Comparison of ENCODE assay signal across 8 cellular contexts in the genomic region with DNA sequence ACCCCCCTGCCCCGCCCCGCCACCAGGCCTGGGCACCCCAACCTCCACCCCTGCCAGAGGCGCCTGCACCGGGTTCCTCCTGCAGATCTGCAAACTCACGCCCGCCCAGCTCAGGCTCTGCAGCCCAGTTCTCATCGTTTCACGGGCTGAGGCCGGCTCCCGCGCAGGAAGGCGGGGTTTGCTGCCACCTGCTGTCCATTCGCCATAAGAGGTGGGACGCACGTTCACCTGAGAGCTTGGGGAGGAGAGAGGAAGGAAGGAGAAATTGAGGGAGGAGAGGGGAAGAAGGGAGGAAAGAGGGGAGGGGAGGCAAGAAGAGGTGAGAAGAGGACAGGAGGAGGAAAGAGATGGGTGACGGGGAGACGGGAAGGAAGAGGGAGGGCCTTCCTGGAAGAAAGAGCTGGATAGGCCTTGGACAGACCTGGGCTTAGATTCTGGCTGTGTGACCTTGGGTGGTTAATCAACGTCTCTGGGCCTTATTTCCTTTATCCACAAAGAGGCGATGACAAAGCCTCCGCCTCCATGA.
DNase-seq lines count a peak whose midpoint lies in the region; ATAC-seq and TF ChIP-seq lines count a peak whose summit lies in the region.

No MANE protein-coding gene starts in this region.

- no CpG with 5 or more reads among the region's 20 CpGs for WGBS in neuronal stem cell (ENCODE audit: extremely low coverage in 2 of 2, insufficient read length in 2 of 2, insufficient replicate concordance in 1 of 2), 2 donors
- 4 to 5% methylated on average over 7 to 20 of the region's 20 CpGs for WGBS in testis, 2 donors

- no peaks in the 10 kb centered on the region for H3K79me2 ChIP-seq in OCI-LY3 (ENCODE audit: low read length)

- no peak overlapping the region for H3K18ac ChIP-seq in neuronal stem cell (ENCODE audit: low read length)

- H3K27ac ChIP-seq in OCI-LY3 (ENCODE audit: low read length) (no peak overlapping the region), neuronal stem cell (replicated peaks; ENCODE audit: low read length) (no peak overlapping the region), testis (no peak overlapping the region)

- no peaks in the 10 kb centered on the region for H3K79me1 ChIP-seq in neuronal stem cell (ENCODE audit: low read depth, low read length)

- H3K27me3 ChIP-seq in OCI-LY3 (ENCODE audit: low read depth, low read length), result peaks cover 21% of the 10 kb centered on the region
- H3K27me3 ChIP-seq in neuronal stem cell (ENCODE audit: control insufficient read depth in 3 of 3, insufficient read depth in 3 of 3, low read depth in 1 of 3, low read length in 3 of 3), result peaks cover 0 to 46% (median 12%) of the 10 kb centered on the region in 3 experiments
- H3K27me3 ChIP-seq in testis, result no peaks in the 10 kb centered on the region

- peak overlapping the region; percentile 34; the same call in 1 of the 2 replicates for H3K4me2 ChIP-seq in OCI-LY3 (ENCODE audit: low read length)
- H3K4me2 ChIP-seq in neuronal stem cell (ENCODE audit: insufficient read depth, low read length, poor library complexity, severe bottlenecking), result peak overlapping the region; percentile 37

- no peak overlapping the region for H4K91ac ChIP-seq in neuronal stem cell (ENCODE audit: low read depth, low read length, poor library complexity)

- H3K4ac ChIP-seq in neuronal stem cell (ENCODE audit: low read length), result no peak overlapping the region

- H2AFZ ChIP-seq in OCI-LY3 (ENCODE audit: low read depth, low read length) (no peak overlapping the region), neuronal stem cell (ENCODE audit: low read length) (peak overlapping the region; percentile 78)

- ATAC-seq in HG03460 (IDR thresholded peaks at IDR 0.05; ENCODE audit: unreplicated experiment) (peak; percentile 64), HG02973 (IDR thresholded peaks at IDR 0.05; ENCODE audit: unreplicated experiment) (no peak)

- H3K4me3 ChIP-seq in OCI-LY3 (ENCODE audit: low read length) (0 out of 2 replicates have a peak overlapping the region, but pooled peaks have one; percentile 31), fibroblast of mammary gland (ENCODE audit: control insufficient read depth, low read depth, low read length) (no peak overlapping the region), neuronal stem cell (ENCODE audit: low read length in 2 of 2) (no peak overlapping the region), testis (peak overlapping the region in 1 of 2 donors; percentile 24)

- H3K14ac ChIP-seq in neuronal stem cell (ENCODE audit: low read length), result no peak overlapping the region

- H3K4me1 ChIP-seq in OCI-LY3 (ENCODE audit: low read length) (no peaks in the 10 kb centered on the region), neuronal stem cell (ENCODE audit: control insufficient read depth in 2 of 2, insufficient read depth in 1 of 2, low read depth in 1 of 2, low read length in 2 of 2) (peaks cover 2 to 4% of the 10 kb centered on the region in 2 donors), testis (peaks cover 8% of the 10 kb centered on the region)

- H2BK12ac ChIP-seq in neuronal stem cell (ENCODE audit: low read length), result no peak overlapping the region

- intact Hi-C loops in testis (cut with DNase I; ENCODE audit: low total_unique reads), result no loop called here

- H2BK5ac ChIP-seq in neuronal stem cell (ENCODE audit: low read length), result no peak overlapping the region

- H3K23ac ChIP-seq in neuronal stem cell (ENCODE audit: low read depth, low read length, poor library complexity), result no peak overlapping the region

- H3K9me3 ChIP-seq in OCI-LY3 (ENCODE audit: insufficient read depth, low read length) (no peaks in the 10 kb centered on the region), neuronal stem cell (replicated peaks in 1 of 2; ENCODE audit: control insufficient read depth in 2 of 2, insufficient read depth in 1 of 2, low read depth in 1 of 2, low read length in 2 of 2) (peaks cover 2 to 4% of the 10 kb centered on the region in 2 donors), testis (no peaks in the 10 kb centered on the region)

- H4K8ac ChIP-seq in neuronal stem cell (ENCODE audit: low read depth, low read length), result no peak overlapping the region

- peak; percentile 74 for TF ChIP-seq CTCF in OCI-LY3 (IDR thresholded peaks at IDR 0.05; ENCODE audit: low read depth, low read length)
- TF ChIP-seq CTCF in fibroblast of mammary gland (conservative IDR thresholded peaks at IDR 0.05; ENCODE audit: control insufficient read depth, insufficient read depth, low read depth, low read length), result peak; percentile 51
- peak; percentile 51 to 69 (median 57) for TF ChIP-seq CTCF in testis (IDR thresholded peaks at IDR 0.05)

- peak; percentile 89 for DNase-seq in D341Med (ENCODE audit: low spot score)
- peak; percentile 81 to 84 for DNase-seq in activated T-cell treated with anti-CD3 and anti-CD28 coated beads, Interleukin-2, amount 50 U/mL, for 48 hours
- peak; percentile 45 for DNase-seq in fibroblast of mammary gland (ENCODE audit: low read depth)
- DNase-seq in neuronal stem cell (ENCODE audit: low spot score), result peak; percentile 73
- DNase-seq in testis, result peak; percentile 80

- H4K20me1 ChIP-seq in OCI-LY3 (ENCODE audit: insufficient read depth, low read length), result no peaks in the 10 kb centered on the region

- no peak overlapping the region for H2AK5ac ChIP-seq in neuronal stem cell (ENCODE audit: low read depth, low read length)

- no peaks in the 10 kb centered on the region for H3K36me3 ChIP-seq in OCI-LY3 (replicated peaks; ENCODE audit: low read depth, low read length)
- no peaks in the 10 kb centered on the region for H3K36me3 ChIP-seq in neuronal stem cell (replicated peaks in 1 of 2; ENCODE audit: control insufficient read depth in 2 of 2, insufficient read depth in 2 of 2, low read length in 2 of 2)
- no peaks in the 10 kb centered on the region for H3K36me3 ChIP-seq in testis (ENCODE audit: low read depth, missing control alignments)

- TF ChIP-seq POLR2A in testis (IDR thresholded peaks at IDR 0.05), result no peak

- H2BK120ac ChIP-seq in neuronal stem cell (ENCODE audit: low read depth, low read length), result no peak overlapping the region

- H2BK15ac ChIP-seq in neuronal stem cell (ENCODE audit: low read length), result no peak overlapping the region

- H3K9ac ChIP-seq in OCI-LY3 (ENCODE audit: low read length) (no peak overlapping the region), neuronal stem cell (ENCODE audit: low read depth, low read length, poor library complexity) (no peak overlapping the region)
